Comparison of ENCODE assay signal across 2 cellular contexts in the genomic region with DNA sequence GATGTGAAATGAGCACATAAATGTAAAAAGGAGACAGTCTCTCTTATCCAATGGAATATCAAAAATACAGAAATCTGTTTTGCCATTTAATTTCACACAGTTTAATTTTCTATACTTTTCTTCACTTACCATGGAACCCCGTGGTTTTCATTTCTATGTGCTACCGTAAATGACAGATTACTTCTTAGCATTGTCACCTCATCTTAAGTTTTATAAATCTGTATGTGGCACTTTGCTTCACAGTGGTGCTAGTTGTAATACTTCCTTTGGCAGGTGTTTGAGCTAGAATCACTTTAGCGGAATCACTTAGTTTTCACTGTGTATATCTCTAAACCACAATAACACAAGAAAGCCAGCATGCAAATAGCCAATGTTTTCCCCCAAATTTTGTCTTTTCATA.
TF ChIP-seq lines count a peak whose summit lies in the region.

No MANE protein-coding gene starts in this region.

TF ChIP-seq in H1, 55 proteins besides CTCF, POLR2A, EP300 and RAD21 (continued from another document):
- TF ChIP-seq CTBP2 (IDR thresholded peaks at IDR 0.05; ENCODE audit: borderline replicate concordance, insufficient read depth, insufficient read length, low read length) = no peak
- TF ChIP-seq JUND (IDR thresholded peaks at IDR 0.05; ENCODE audit: low read length) = no peak
- TF ChIP-seq MAFK (IDR thresholded peaks at IDR 0.05; ENCODE audit: low read depth, low read length) = no peak
- no peak for TF ChIP-seq SIRT6 (IDR thresholded peaks at IDR 0.05; ENCODE audit: low read length)
- TF ChIP-seq TAF1 (IDR thresholded peaks at IDR 0.05; ENCODE audit: low read depth, low read length) = no peak
- TF ChIP-seq RXRA (IDR thresholded peaks at IDR 0.05; ENCODE audit: insufficient read depth, low read depth, low read length) = no peak
- no peak for TF ChIP-seq TAF7 (optimal IDR thresholded peaks at IDR 0.05; ENCODE audit: borderline replicate concordance, low read depth, low read length)

TF ChIP-seq in neural cell, 6 proteins besides CTCF, POLR2A, EP300 and RAD21 (continued from another document):
- TF ChIP-seq REST (IDR thresholded peaks at IDR 0.05; ENCODE audit: borderline replicate concordance) = peak; percentile 24
